ENCODE assay signal across 1 cellular context in genomic region chr1:230066466-230067404, GRCh38.
TF ChIP-seq lines count a peak whose summit lies in the region.

Gene GALNT2, plus strand, starts transcription at chr1:230067238. Its CDS starts 43 bp downstream, at chr1:230067281.

TF ChIP-seq in K562, 482 proteins besides CTCF, POLR2A, EP300 and RAD21 (continued from another document and continues in another):
- TF ChIP-seq ATF2 (CRISPR knock-in tag; IDR thresholded peaks at IDR 0.05) (no peak), ZNF518B (CRISPR knock-in tag; IDR thresholded peaks at IDR 0.05) (no peak), TEAD1 (CRISPR knock-in tag; IDR thresholded peaks at IDR 0.05) (peak in 1 of 2 experiments; percentile 24; a peak in 1 of 4 replicates), STAG1 (CRISPR knock-in tag; IDR thresholded peaks at IDR 0.05; ENCODE audit: borderline replicate concordance) (no peak), TEAD2 (tag; IDR thresholded peaks at IDR 0.05) (no peak), HDAC8 (tag; IDR thresholded peaks at IDR 0.05) (no peak), MNT (conservative IDR thresholded peaks at IDR 0.05) (peak; percentile 84 to 92), ETS2 (tag; IDR thresholded peaks at IDR 0.05; ENCODE audit: borderline replicate concordance, poor library complexity, severe bottlenecking) (no peak), ATF7 (IDR thresholded peaks at IDR 0.05) (peak; percentile 33; the same call in 1 of the 2 replicates), TFE3 (CRISPR knock-in tag; IDR thresholded peaks at IDR 0.05) (no peak), FOS (IDR thresholded peaks at IDR 0.05; ENCODE audit: extremely low read depth, insufficient read length) (no peak), ZNF24 (IDR thresholded peaks at IDR 0.05) (peak; percentile 30; the same call in 1 of the 2 replicates), RHOXF2B (CRISPR knock-in tag; conservative IDR thresholded peaks at IDR 0.05) (no peak), GATA2 (CRISPR knock-in tag; IDR thresholded peaks at IDR 0.05) (no peak), ZBTB17 (CRISPR knock-in tag; IDR thresholded peaks at IDR 0.05) (0 out of 2 replicates have a peak, but pooled peaks have one; percentile 15), PML (IDR thresholded peaks at IDR 0.05; ENCODE audit: low read length) (no peak), ZNF785 (CRISPR knock-in tag; IDR thresholded peaks at IDR 0.05) (no peak), PYGO2 (tag; IDR thresholded peaks at IDR 0.05) (no peak), STAT6 (CRISPR knock-in tag; IDR thresholded peaks at IDR 0.05) (no peak), MCM5 (IDR thresholded peaks at IDR 0.05; ENCODE audit: low read depth) (no peak), NFRKB (IDR thresholded peaks at IDR 0.05; ENCODE audit: low read depth) (no peak), PRPF4 (IDR thresholded peaks at IDR 0.05; ENCODE audit: insufficient read depth, low read depth, low read length, poor library complexity, severe bottlenecking) (no peak), HLTF (IDR thresholded peaks at IDR 0.05) (no peak), ID3 (CRISPR knock-in tag; IDR thresholded peaks at IDR 0.05) (no peak), ID3 (tag; IDR thresholded peaks at IDR 0.05) (no peak), YY1 (IDR thresholded peaks at IDR 0.05; ENCODE audit: borderline replicate concordance in 1 of 3, control insufficient read depth in 1 of 3, extremely low read depth in 1 of 3, insufficient read depth in 3 of 3, insufficient read length in 1 of 3, insufficient replicate concordance in 2 of 3, low read depth in 1 of 3, low read length in 2 of 3) (peak in 2 of 3 experiments; percentile 12 to 60), NRF1 (conservative IDR thresholded peaks at IDR 0.05 in 1 of 2, IDR thresholded peaks at IDR 0.05 in 1 of 2) (peak in 1 of 2 experiments; percentile 44), EP400 (IDR thresholded peaks at IDR 0.05) (peak; percentile 74), CBX8 (IDR thresholded peaks at IDR 0.05; ENCODE audit: borderline replicate concordance, extremely low read depth, low read depth, low read length, poor library complexity, severe bottlenecking) (no peak), XRCC5 (IDR thresholded peaks at IDR 0.05; ENCODE audit: low read depth, low read length) (no peak), PHF21A (IDR thresholded peaks at IDR 0.05; ENCODE audit: borderline replicate concordance, low read depth) (no peak), MITF (IDR thresholded peaks at IDR 0.05) (no peak; the same call in 1 of the 2 replicates), HMGXB4 (CRISPR knock-in tag; IDR thresholded peaks at IDR 0.05) (peak; percentile 52; the same call in 1 of the 2 replicates), FOSL1 (tag; conservative IDR thresholded peaks at IDR 0.05) (no peak), ZNF644 (tag; IDR thresholded peaks at IDR 0.05; ENCODE audit: low read depth) (no peak), UBTF (IDR thresholded peaks at IDR 0.05; ENCODE audit: borderline replicate concordance in 1 of 2, low read depth in 2 of 2, low read length in 2 of 2) (peak; percentile 12 to 69; a peak in 1 of 4 replicates), JUND (IDR thresholded peaks at IDR 0.05; ENCODE audit: borderline replicate concordance, low read depth, low read length) (0 out of 2 replicates have a peak, but pooled peaks have one; percentile 1), JUND (tag; IDR thresholded peaks at IDR 0.05; ENCODE audit: borderline replicate concordance, low read depth, low read length) (no peak; the same call in 2 of the 3 replicates), SAFB (IDR thresholded peaks at IDR 0.05; ENCODE audit: borderline replicate concordance, low read depth, low read length) (no peak), POLR3A (IDR thresholded peaks at IDR 0.05; ENCODE audit: borderline replicate concordance, extremely low read depth, insufficient read depth, insufficient read length) (no peak), ZC3H8 (IDR thresholded peaks at IDR 0.05) (no peak), ZBTB2 (IDR thresholded peaks at IDR 0.05) (0 out of 2 replicates have a peak, but pooled peaks have one; percentile 55), ZNF431 (CRISPR knock-in tag; IDR thresholded peaks at IDR 0.05) (no peak), TCF15 (CRISPR knock-in tag; IDR thresholded peaks at IDR 0.05) (no peak)
